ENCODE assay signal across 1 cellular context in genomic region chr16:68083239-68083781, GRCh38.
TF ChIP-seq lines count a peak whose summit lies in the region.

No MANE protein-coding gene starts in this region.

TF ChIP-seq in HepG2, 621 proteins besides CTCF, POLR2A, EP300 and RAD21 (continued from another document):
- peak; percentile 68; the same call in 1 of the 2 replicates for TF ChIP-seq SAFB2 (CRISPR knock-in tag; IDR thresholded peaks at IDR 0.05; ENCODE audit: borderline replicate concordance, low read depth)
- 0 out of 2 replicates have a peak, but pooled peaks have one; percentile 32 for TF ChIP-seq MIER2 (CRISPR knock-in tag; IDR thresholded peaks at IDR 0.05)
- TF ChIP-seq ZSCAN31 (CRISPR knock-in tag; IDR thresholded peaks at IDR 0.05; ENCODE audit: low read depth), result no peak
- TF ChIP-seq ZNF124 (CRISPR knock-in tag; IDR thresholded peaks at IDR 0.05), result 0 out of 2 replicates have a peak, but pooled peaks have one; percentile 56
- TF ChIP-seq MATR3 (CRISPR knock-in tag; IDR thresholded peaks at IDR 0.05), result no peak
- TF ChIP-seq CHCHD3 (CRISPR knock-in tag; IDR thresholded peaks at IDR 0.05), result 0 out of 2 replicates have a peak, but pooled peaks have one; percentile 20
- TF ChIP-seq TSC22D2 (CRISPR knock-in tag; IDR thresholded peaks at IDR 0.05; ENCODE audit: borderline replicate concordance), result 0 out of 2 replicates have a peak, but pooled peaks have one; percentile 40
- peak; percentile 75 for TF ChIP-seq ZMYM3 (CRISPR knock-in tag; IDR thresholded peaks at IDR 0.05)
- 0 out of 2 replicates have a peak, but pooled peaks have one; percentile 27 for TF ChIP-seq ZBTB38 (CRISPR knock-in tag; IDR thresholded peaks at IDR 0.05)
- TF ChIP-seq, protein P1, sequence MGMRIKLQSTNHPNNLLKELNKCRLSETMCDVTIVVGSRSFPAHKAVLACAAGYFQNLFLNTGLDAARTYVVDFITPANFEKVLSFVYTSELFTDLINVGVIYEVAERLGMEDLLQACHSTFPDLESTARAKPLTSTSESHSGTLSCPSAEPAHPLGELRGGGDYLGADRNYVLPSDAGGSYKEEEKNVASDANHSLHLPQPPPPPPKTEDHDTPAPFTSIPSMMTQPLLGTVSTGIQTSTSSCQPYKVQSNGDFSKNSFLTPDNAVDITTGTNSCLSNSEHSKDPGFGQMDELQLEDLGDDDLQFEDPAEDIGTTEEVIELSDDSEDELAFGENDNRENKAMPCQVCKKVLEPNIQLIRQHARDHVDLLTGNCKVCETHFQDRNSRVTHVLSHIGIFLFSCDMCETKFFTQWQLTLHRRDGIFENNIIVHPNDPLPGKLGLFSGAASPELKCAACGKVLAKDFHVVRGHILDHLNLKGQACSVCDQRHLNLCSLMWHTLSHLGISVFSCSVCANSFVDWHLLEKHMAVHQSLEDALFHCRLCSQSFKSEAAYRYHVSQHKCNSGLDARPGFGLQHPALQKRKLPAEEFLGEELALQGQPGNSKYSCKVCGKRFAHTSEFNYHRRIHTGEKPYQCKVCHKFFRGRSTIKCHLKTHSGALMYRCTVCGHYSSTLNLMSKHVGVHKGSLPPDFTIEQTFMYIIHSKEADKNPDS (CRISPR knock-in tag; IDR thresholded peaks at IDR 0.05), result 0 out of 2 replicates have a peak, but pooled peaks have one; percentile 38
- TF ChIP-seq ZNF331 (CRISPR knock-in tag; IDR thresholded peaks at IDR 0.05), result 0 out of 2 replicates have a peak, but pooled peaks have one; percentile 38
- peak; percentile 75; the same call in 1 of the 2 replicates for TF ChIP-seq ZNF430 (CRISPR knock-in tag; IDR thresholded peaks at IDR 0.05)
- peak; percentile 64; the same call in 1 of the 2 replicates for TF ChIP-seq BORCS8-MEF2B (CRISPR knock-in tag; IDR thresholded peaks at IDR 0.05)
- peak; percentile 29; the same call in 1 of the 2 replicates for TF ChIP-seq ETV5 (CRISPR knock-in tag; IDR thresholded peaks at IDR 0.05; ENCODE audit: borderline replicate concordance)
- no peak for TF ChIP-seq GMEB1 (CRISPR knock-in tag; IDR thresholded peaks at IDR 0.05; ENCODE audit: borderline replicate concordance)
- TF ChIP-seq, protein P2, sequence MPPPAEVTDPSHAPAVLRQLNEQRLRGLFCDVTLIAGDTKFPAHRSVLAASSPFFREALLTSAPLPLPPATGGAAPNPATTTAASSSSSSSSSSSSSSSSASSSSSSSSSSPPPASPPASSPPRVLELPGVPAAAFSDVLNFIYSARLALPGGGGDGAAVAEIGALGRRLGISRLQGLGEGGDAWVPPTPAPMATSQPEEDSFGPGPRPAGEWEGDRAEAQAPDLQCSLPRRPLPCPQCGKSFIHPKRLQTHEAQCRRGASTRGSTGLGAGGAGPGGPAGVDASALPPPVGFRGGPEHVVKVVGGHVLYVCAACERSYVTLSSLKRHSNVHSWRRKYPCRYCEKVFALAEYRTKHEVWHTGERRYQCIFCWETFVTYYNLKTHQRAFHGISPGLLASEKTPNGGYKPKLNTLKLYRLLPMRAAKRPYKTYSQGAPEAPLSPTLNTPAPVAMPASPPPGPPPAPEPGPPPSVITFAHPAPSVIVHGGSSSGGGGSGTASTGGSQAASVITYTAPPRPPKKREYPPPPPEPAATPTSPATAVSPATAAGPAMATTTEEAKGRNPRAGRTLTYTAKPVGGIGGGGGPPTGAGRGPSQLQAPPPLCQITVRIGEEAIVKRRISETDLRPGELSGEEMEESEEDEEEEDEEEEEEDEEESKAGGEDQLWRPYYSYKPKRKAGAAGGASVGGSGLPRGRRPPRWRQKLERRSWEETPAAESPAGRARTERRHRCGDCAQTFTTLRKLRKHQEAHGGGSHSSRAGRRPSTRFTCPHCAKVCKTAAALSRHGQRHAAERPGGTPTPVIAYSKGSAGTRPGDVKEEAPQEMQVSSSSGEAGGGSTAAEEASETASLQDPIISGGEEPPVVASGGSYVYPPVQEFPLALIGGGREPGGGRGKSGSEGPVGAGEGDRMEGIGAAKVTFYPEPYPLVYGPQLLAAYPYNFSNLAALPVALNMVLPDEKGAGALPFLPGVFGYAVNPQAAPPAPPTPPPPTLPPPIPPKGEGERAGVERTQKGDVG (CRISPR knock-in tag; IDR thresholded peaks at IDR 0.05; ENCODE audit: borderline replicate concordance), result no peak
- TF ChIP-seq CCDC6 (CRISPR knock-in tag; IDR thresholded peaks at IDR 0.05), result peak; percentile 72; the same call in 1 of the 2 replicates
- TF ChIP-seq ZNF17 (CRISPR knock-in tag; IDR thresholded peaks at IDR 0.05), result no peak
- 0 out of 2 replicates have a peak, but pooled peaks have one; percentile 69 for TF ChIP-seq SMAD9 (CRISPR knock-in tag; IDR thresholded peaks at IDR 0.05)
- TF ChIP-seq ZBTB3 (CRISPR knock-in tag; IDR thresholded peaks at IDR 0.05; ENCODE audit: borderline replicate concordance, low read depth), result no peak
- TF ChIP-seq, protein P3, sequence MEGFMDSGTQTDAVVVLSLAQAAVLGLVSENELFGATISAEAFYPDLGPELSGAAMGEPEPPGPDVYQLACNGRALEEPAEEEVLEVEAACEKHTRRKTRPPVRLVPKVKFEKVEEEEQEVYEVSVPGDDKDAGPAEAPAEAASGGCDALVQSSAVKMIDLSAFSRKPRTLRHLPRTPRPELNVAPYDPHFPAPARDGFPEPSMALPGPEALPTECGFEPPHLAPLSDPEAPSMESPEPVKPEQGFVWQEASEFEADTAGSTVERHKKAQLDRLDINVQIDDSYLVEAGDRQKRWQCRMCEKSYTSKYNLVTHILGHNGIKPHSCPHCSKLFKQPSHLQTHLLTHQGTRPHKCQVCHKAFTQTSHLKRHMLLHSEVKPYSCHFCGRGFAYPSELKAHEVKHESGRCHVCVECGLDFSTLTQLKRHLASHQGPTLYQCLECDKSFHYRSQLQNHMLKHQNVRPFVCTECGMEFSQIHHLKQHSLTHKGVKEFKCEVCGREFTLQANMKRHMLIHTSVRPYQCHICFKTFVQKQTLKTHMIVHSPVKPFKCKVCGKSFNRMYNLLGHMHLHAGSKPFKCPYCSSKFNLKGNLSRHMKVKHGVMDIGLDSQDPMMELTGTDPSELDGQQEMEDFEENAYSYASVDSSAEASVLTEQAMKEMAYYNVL (CRISPR knock-in tag; IDR thresholded peaks at IDR 0.05; ENCODE audit: borderline replicate concordance), result 0 out of 2 replicates have a peak, but pooled peaks have one; percentile 10
- peak; percentile 15; the same call in 1 of the 2 replicates for TF ChIP-seq ZNF605 (CRISPR knock-in tag; IDR thresholded peaks at IDR 0.05)
- TF ChIP-seq ZBTB8A (CRISPR knock-in tag; IDR thresholded peaks at IDR 0.05; ENCODE audit: borderline replicate concordance, low read depth), result no peak
- 0 out of 2 replicates have a peak, but pooled peaks have one; percentile 9 for TF ChIP-seq ZNF616 (CRISPR knock-in tag; IDR thresholded peaks at IDR 0.05; ENCODE audit: low read depth)
- TF ChIP-seq, protein P4, sequence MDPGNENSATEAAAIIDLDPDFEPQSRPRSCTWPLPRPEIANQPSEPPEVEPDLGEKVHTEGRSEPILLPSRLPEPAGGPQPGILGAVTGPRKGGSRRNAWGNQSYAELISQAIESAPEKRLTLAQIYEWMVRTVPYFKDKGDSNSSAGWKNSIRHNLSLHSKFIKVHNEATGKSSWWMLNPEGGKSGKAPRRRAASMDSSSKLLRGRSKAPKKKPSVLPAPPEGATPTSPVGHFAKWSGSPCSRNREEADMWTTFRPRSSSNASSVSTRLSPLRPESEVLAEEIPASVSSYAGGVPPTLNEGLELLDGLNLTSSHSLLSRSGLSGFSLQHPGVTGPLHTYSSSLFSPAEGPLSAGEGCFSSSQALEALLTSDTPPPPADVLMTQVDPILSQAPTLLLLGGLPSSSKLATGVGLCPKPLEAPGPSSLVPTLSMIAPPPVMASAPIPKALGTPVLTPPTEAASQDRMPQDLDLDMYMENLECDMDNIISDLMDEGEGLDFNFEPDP (CRISPR knock-in tag; conservative IDR thresholded peaks at IDR 0.05), result 0 out of 2 replicates have a peak, but pooled peaks have one; percentile 70
- TF ChIP-seq ZNF30 (CRISPR knock-in tag; IDR thresholded peaks at IDR 0.05), result peak; percentile 39; the same call in 1 of the 2 replicates
- no peak for TF ChIP-seq AHR (CRISPR knock-in tag; IDR thresholded peaks at IDR 0.05)
- peak; percentile 9; the same call in 1 of the 2 replicates for TF ChIP-seq SP5 (CRISPR knock-in tag; IDR thresholded peaks at IDR 0.05; ENCODE audit: borderline replicate concordance, low read depth)
- TF ChIP-seq TFDP1 (CRISPR knock-in tag; IDR thresholded peaks at IDR 0.05; ENCODE audit: borderline replicate concordance), result no peak
- 0 out of 2 replicates have a peak, but pooled peaks have one; percentile 65 for TF ChIP-seq THAP7 (CRISPR knock-in tag; IDR thresholded peaks at IDR 0.05)
